Comparison of ENCODE assay signal across 8 cellular contexts in the genomic region with DNA sequence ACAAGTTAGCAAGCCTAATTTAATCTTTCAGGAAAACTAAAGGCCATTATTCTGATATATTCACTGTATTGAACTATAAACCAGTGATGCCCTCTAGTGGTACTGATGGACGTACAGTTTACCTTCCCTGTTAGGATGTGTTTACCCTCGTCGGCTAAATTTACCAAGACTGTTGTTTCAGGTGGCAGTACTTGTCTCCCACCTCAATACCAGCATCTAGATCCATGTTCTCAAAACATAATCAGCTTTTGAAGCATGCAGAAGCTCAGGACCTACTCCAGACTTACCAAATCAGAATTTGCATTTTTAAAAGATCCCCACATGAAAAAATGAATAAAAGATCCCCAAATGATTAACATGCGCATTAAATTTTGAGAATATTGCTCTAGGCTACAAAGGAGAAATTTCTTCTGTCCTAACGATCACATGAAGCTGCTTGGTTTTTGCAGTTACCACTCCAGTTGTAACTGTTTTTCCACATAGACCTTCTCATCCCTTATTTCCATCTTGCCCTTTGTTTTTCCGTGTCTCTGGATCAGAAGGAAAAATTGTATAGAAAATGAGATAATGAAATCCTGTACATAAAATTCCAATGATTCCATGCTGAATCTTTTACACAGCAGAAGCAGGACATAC. TPM values are rescaled to one million over a fixed set of nuclear protein-coding genes. Genes with fewer than 3 reads are reported as not detected.
DNase-seq lines count a peak whose midpoint lies in the region; ATAC-seq, FAIRE-seq and TF ChIP-seq lines count a peak whose summit lies in the region.

No MANE protein-coding gene starts in this region.

- H3K4me3 Mint-ChIP-seq in activated T-cell treated with anti-CD3 and anti-CD28 coated beads, Interleukin-2, amount 50 U/mL, for 4 hours: no peak overlapping the region

- no peaks in the 10 kb centered on the region for H3K27me3 ChIP-seq in adipocyte (replicated peaks; ENCODE audit: control insufficient read depth, insufficient read depth, low read length)

- no peaks in the 10 kb centered on the region for H3K4me1 ChIP-seq in adipocyte (ENCODE audit: control insufficient read depth, insufficient read depth, low read length)

- H3K9me3 ChIP-seq in adipocyte (ENCODE audit: control insufficient read depth, low read length): peaks cover 5% of the 10 kb centered on the region

- H3K4me1 Mint-ChIP-seq in activated T-cell treated with anti-CD3 and anti-CD28 coated beads, Interleukin-2, amount 50 U/mL, for 4 hours (ENCODE audit: low read depth): peaks cover 23% of the 10 kb centered on the region

- peaks cover 27% of the 10 kb centered on the region for H3K36me3 ChIP-seq in adipocyte (ENCODE audit: control insufficient read depth, insufficient read depth, low read length, severe bottlenecking)

- no peak for TF ChIP-seq POLR2A in H54 (IDR thresholded peaks at IDR 0.05; ENCODE audit: low read depth, low read length)

- H3K9me3 Mint-ChIP-seq in activated T-cell treated with anti-CD3 and anti-CD28 coated beads, Interleukin-2, amount 50 U/mL, for 4 hours: peaks cover 19% of the 10 kb centered on the region

- no peak overlapping the region for H3K9ac ChIP-seq in adipocyte (ENCODE audit: low read length)

- H3K4me3 ChIP-seq in adipocyte (ENCODE audit: low read length): no peak overlapping the region

- H3K27me3 Mint-ChIP-seq in activated T-cell treated with anti-CD3 and anti-CD28 coated beads, Interleukin-2, amount 50 U/mL, for 4 hours (ENCODE audit: low read depth): no peaks in the 10 kb centered on the region

- peak; percentile 69 to 73 for ATAC-seq in activated T-cell treated with anti-CD3 and anti-CD28 coated beads, Interleukin-2, amount 50 U/mL, for 4 hours
- peak; percentile 62 for ATAC-seq in HG02798 (IDR thresholded peaks at IDR 0.05; ENCODE audit: poor library complexity, unreplicated experiment)

- no peak for FAIRE-seq in H54 (lab: Jason Lieb, UNC)

- DNase-seq in activated T-cell treated with anti-CD3 and anti-CD28 coated beads, Interleukin-2, amount 50 U/mL, for 4 hours: no peak
- DNase-seq in activated T-cell treated with anti-CD3 and anti-CD28 coated beads, Interleukin-2, amount 50 U/mL, for 48 hours: no peak
- DNase-seq in NCI-H2171 (lab: John Stamatoyannopoulos, UW): peak; percentile 48
- DNase-seq in adipocyte (ENCODE audit: low read depth): peak; percentile 58
- DNase-seq in inferior parietal cortex (ENCODE audit: extremely low spot score): peak; percentile 72
- no peak for DNase-seq in H54 (ENCODE audit: insufficient read length, low spot score)
- DNase-seq in activated effector memory CD4-positive, alpha-beta T cell treated with Interleukin-2 at 50 U/mL for 16 hours: no peak

- peaks cover 49% of the 10 kb centered on the region for H3K36me3 Mint-ChIP-seq in activated T-cell treated with anti-CD3 and anti-CD28 coated beads, Interleukin-2, amount 50 U/mL, for 4 hours (ENCODE audit: insufficient read depth)

RNA-seq across cellular contexts. Expression of a gene that starts 3.2 kb away (rescaled TPM):
- under 1 TPM; 0.16 to 0.30 (median 0.16) TPM for total RNA-seq in activated T-cell treated with anti-CD3 and anti-CD28 coated beads, Interleukin-2, amount 50 U/mL, for 4 hours

RNA-seq across cellular contexts. Expression of a gene that starts 10.4 kb away (rescaled TPM):
- 10 to 100 TPM; 18.8 to 19.8 (median 19.6) TPM for total RNA-seq in activated T-cell treated with anti-CD3 and anti-CD28 coated beads, Interleukin-2, amount 50 U/mL, for 4 hours

RNA-seq across cellular contexts. Expression of a gene that starts 10.7 kb away (rescaled TPM):
- 1 to 10 TPM; 5.4 to 7.6 (median 6.6) TPM for total RNA-seq in activated T-cell treated with anti-CD3 and anti-CD28 coated beads, Interleukin-2, amount 50 U/mL, for 4 hours

RNA-seq across cellular contexts. Expression of a gene that starts 47.6 kb away (rescaled TPM):
- total RNA-seq in activated T-cell treated with anti-CD3 and anti-CD28 coated beads, Interleukin-2, amount 50 U/mL, for 4 hours: 1 to 10 TPM in 1 of 3 donors, under 1 TPM in 2; 0.79 to 1.3 (median 0.89) TPM

Comparison
In these comparisons a context has a peak if more than half of its experiments do, and no peak if none do; other contexts are left out.
1. DNase-seq: peak in NCI-H2171 (single experiment), adipocyte (single experiment) and inferior parietal cortex (single experiment); none in activated T-cell treated with anti-CD3 and anti-CD28 coated beads, Interleukin-2, amount 50 U/mL, for 4 hours (single experiment), activated T-cell treated with anti-CD3 and anti-CD28 coated beads, Interleukin-2, amount 50 U/mL, for 48 hours (0 of 2), H54 (single experiment) and activated effector memory CD4-positive, alpha-beta T cell treated with Interleukin-2 at 50 U/mL for 16 hours (single experiment).